25 cellular contexts compared by ENCODE assay signal in genomic region chr7:7077945-7078344, GRCh38.
"Had no signal": no experiment of that assay in that cellular context is flagged by ENCODE, and none has a peak within 500 bp of the region (broad histone marks: within the 10 kb centered on the region; RNA-seq: fewer than 3 reads in every experiment).

No MANE protein-coding gene starts in this region.

- ATAC-seq: effector memory CD8-positive, alpha-beta T cell; esophagus mucosa; gastrocnemius medialis; heart right ventricle; left cardiac atrium; left lung; left ventricle myocardium superior; lower lobe of right lung; mucosa of descending colon had no signal

- DNase-seq: colonic mucosa; cortex of kidney; effector CD8-positive, alpha-beta T cell; effector memory CD8-positive, alpha-beta T cell; endodermal cell; erythroblast; esophagus squamous epithelium; foreskin fibroblast; foreskin melanocyte; gastrocnemius medialis; glutamatergic neuron; head of caudate nucleus; heart right ventricle; hippocampal formation; left cardiac atrium; left lung; left ventricle myocardium superior; lower lobe of right lung; mesenchymal stem cell; mucosa of descending colon had no signal

- H3K27me3 ChIP-seq: colonic mucosa, esophagus squamous epithelium, gastrocnemius medialis, heart right ventricle, left lung had no signal

- FAIRE-seq: endometrium, islet of Langerhans, keratinocyte had no signal

- H3K9me3 ChIP-seq: colonic mucosa, esophagus squamous epithelium, gastrocnemius medialis, left lung, lower lobe of right lung, mucosa of descending colon had no signal

- H3K4me3 ChIP-seq: colonic mucosa, esophagus squamous epithelium, gastrocnemius medialis, heart right ventricle, left lung, lower lobe of right lung, mucosa of descending colon had no signal

- H3K36me3 ChIP-seq: colonic mucosa, esophagus squamous epithelium, gastrocnemius medialis, heart right ventricle, left lung, lower lobe of right lung had no signal

- H3K27ac ChIP-seq: colonic mucosa, epithelial cell of prostate, esophagus squamous epithelium, gastrocnemius medialis, heart right ventricle, left lung, lower lobe of right lung had no signal

- H3K4me1 ChIP-seq: colonic mucosa, gastrocnemius medialis, heart right ventricle, left lung, lower lobe of right lung had no signal
